Comparison of ENCODE assay signal across 2 cellular contexts in genomic region chr2:16214861-16215260, GRCh38.
TF ChIP-seq lines count a peak whose summit lies in the region.

No MANE protein-coding gene starts in this region.

TF ChIP-seq in A549, 52 proteins besides CTCF, POLR2A, EP300 and RAD21 (continued from another document):
- TF ChIP-seq, protein P1, sequence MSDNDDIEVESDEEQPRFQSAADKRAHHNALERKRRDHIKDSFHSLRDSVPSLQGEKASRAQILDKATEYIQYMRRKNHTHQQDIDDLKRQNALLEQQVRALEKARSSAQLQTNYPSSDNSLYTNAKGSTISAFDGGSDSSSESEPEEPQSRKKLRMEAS (IDR thresholded peaks at IDR 0.05), result no peak
- TF ChIP-seq TFCP2L1 (CRISPR knock-in tag; IDR thresholded peaks at IDR 0.05) (no peak), SMC3 (IDR thresholded peaks at IDR 0.05) (no peak), CHD4 (IDR thresholded peaks at IDR 0.05; ENCODE audit: borderline replicate concordance) (no peak), GATA3 (IDR thresholded peaks at IDR 0.05; ENCODE audit: borderline replicate concordance) (no peak)
- TF ChIP-seq, protein P2, sequence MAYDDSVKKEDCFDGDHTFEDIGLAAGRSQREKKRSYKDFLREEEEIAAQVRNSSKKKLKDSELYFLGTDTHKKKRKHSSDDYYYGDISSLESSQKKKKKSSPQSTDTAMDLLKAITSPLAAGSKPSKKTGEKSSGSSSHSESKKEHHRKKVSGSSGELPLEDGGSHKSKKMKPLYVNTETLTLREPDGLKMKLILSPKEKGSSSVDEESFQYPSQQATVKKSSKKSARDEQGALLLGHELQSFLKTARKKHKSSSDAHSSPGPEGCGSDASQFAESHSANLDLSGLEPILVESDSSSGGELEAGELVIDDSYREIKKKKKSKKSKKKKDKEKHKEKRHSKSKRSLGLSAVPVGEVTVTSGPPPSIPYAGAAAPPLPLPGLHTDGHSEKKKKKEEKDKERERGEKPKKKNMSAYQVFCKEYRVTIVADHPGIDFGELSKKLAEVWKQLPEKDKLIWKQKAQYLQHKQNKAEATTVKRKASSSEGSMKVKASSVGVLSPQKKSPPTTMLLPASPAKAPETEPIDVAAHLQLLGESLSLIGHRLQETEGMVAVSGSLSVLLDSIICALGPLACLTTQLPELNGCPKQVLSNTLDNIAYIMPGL (CRISPR knock-in tag; IDR thresholded peaks at IDR 0.05; ENCODE audit: borderline replicate concordance), result no peak

TF ChIP-seq in GM23338, 12 proteins besides CTCF, POLR2A, EP300 and RAD21 (continued from another document):
- TF ChIP-seq REST (IDR thresholded peaks at IDR 0.05; ENCODE audit: unreplicated experiment) (no peak), JUNB (IDR thresholded peaks at IDR 0.05; ENCODE audit: unreplicated experiment) (no peak), ZNF462 (CRISPR knock-in tag; IDR thresholded peaks at IDR 0.05) (no peak), EZH2 (IDR thresholded peaks at IDR 0.05; ENCODE audit: low read depth, unreplicated experiment) (no peak), CREB1 (CRISPR knock-in tag; IDR thresholded peaks at IDR 0.05; ENCODE audit: low read depth) (no peak), ZNF114 (CRISPR knock-in tag; IDR thresholded peaks at IDR 0.05) (no peak), EZH2phosphoT487 (IDR thresholded peaks at IDR 0.05; ENCODE audit: unreplicated experiment) (no peak)
- TF ChIP-seq, protein P3, sequence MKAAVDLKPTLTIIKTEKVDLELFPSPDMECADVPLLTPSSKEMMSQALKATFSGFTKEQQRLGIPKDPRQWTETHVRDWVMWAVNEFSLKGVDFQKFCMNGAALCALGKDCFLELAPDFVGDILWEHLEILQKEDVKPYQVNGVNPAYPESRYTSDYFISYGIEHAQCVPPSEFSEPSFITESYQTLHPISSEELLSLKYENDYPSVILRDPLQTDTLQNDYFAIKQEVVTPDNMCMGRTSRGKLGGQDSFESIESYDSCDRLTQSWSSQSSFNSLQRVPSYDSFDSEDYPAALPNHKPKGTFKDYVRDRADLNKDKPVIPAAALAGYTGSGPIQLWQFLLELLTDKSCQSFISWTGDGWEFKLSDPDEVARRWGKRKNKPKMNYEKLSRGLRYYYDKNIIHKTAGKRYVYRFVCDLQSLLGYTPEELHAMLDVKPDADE (IDR thresholded peaks at IDR 0.05), result no peak
TF ChIP-seq in GM23338: peak in this region for 0.
